Comparison of ENCODE assay signal across 9 cellular contexts in the genomic region with DNA sequence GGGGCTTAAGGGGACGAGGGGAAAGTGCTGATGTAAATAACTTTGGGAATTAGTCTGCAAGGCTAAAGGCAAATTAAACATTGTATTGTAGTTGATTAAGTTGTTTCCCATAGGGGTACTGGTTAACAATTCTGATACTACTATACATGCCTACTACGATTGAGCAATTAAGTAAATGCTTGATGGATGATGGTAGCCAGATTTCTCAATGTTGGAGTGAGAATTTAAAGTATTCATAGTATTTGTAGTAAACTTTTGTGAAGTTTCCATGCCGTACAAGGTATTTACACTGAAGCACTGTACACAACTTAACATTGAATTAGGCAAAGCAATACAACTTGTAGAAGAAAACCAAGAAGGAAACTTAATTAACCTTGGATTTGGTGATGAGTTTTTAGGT.
"Had no signal": no experiment of that assay in that cellular context is flagged by ENCODE, and none has a peak within 500 bp of the region (broad histone marks: within the 10 kb centered on the region; RNA-seq: fewer than 3 reads in every experiment).

No MANE protein-coding gene starts in this region.

- H2AFZ ChIP-seq: GM23248, GM23338 had no signal

- H3K4me2 ChIP-seq: GM23338 had no signal

- H3K36me3 ChIP-seq: HAP-1 had no signal

- DNase-seq: GM23248, GOT3, H7, H9, HCEC 1CT, HFFc6 had no signal

- H3K4me1 ChIP-seq: HAP-1 had no signal

- H3K9me3 ChIP-seq: HAP-1 had no signal

- H3K27ac ChIP-seq: GM23248 had no signal

- H3K4me1 Mint-ChIP-seq: GM23338, H9 had no signal

- H3K4me3 ChIP-seq: GM23248, GM23338, HAP-1 had no signal

- H3K27ac Mint-ChIP-seq: GM23338, H9, HFFc6 had no signal

- H3K4me3 Mint-ChIP-seq: GM23338, H9, HFFc6 had no signal

- H3K9ac ChIP-seq: GM23248 had no signal

- ATAC-seq: GM23338, HCT116 had no signal
